8 cellular contexts compared by ENCODE assay signal in the genomic region with DNA sequence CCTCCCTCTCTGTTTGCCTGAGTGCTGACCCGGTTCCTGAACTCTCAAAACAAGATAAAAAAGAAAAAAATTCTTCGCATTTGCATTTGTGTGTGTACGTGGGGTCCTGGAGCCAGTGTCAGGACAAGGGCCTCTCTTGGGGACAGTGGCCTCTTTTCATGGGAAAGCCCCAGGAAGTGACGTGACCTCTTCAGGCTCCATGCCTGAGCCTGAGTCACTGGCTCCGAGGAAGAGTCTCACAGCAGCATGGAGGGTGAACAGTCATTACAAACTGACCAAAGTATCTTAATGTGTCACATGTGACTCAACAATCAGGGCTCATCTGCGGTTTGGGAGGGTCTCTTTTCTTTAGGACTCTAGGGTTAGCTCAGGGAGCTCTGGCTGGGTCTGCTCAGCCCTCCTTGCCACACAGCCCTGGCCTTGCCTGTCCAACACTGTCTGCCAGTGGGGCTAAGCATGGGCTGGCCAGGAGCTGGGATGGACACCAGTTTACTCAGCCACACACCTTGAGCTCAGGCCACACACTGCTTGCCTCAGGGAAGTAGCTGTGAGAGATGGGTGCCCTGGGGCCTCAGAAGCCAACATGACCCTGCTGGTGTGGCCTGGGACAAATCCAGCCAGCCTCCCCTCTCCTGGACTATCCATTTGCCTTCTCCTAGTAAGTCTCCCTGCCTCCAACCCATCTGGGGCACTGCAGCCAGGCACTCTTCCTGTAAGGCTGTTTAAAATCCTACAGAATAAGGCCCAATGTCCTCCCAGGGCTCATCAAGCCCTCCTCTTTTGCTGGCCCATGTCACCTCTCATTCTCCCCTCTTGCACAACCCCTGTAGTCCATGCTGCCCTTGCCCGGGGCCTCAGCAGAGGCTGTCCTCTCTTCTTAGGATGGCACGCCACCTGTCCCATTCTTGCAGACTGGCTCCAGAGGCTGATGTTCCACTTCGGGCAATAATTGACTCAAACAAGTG. TPM values are rescaled to one million over a fixed set of nuclear protein-coding genes. Genes with fewer than 3 reads are reported as not detected.
DNase-seq lines count a peak whose midpoint lies in the region; ATAC-seq, FAIRE-seq and TF ChIP-seq lines count a peak whose summit lies in the region.

No MANE protein-coding gene starts in this region.

- FAIRE-seq in HTR-8/SVneo (lab: Jason Lieb, UNC), result no peak
- no peak for FAIRE-seq in D721Med (lab: Jason Lieb, UNC)

- no peaks in the 10 kb centered on the region for H3K27me3 Mint-ChIP-seq in activated T-cell treated with anti-CD3 and anti-CD28 coated beads, Interleukin-2, amount 50 U/mL, for 4 hours (ENCODE audit: low read depth)
- H3K27me3 Mint-ChIP-seq in endodermal cell (ENCODE audit: insufficient read depth), result no peaks in the 10 kb centered on the region

- H3K36me3 Mint-ChIP-seq in activated T-cell treated with anti-CD3 and anti-CD28 coated beads, Interleukin-2, amount 50 U/mL, for 4 hours (ENCODE audit: insufficient read depth), result peaks cover 7% of the 10 kb centered on the region
- H3K36me3 Mint-ChIP-seq in endodermal cell (ENCODE audit: low read depth), result no peaks in the 10 kb centered on the region

- ATAC-seq in GM21526 (IDR thresholded peaks at IDR 0.05; ENCODE audit: low FRiP score, unreplicated experiment), result peak; percentile 74
- ATAC-seq in activated T-cell treated with anti-CD3 and anti-CD28 coated beads, Interleukin-2, amount 50 U/mL, for 4 hours, result peak; percentile 86 to 88

- no peaks in the 10 kb centered on the region for H3K27me3 ChIP-seq in endodermal cell (ENCODE audit: control insufficient read depth, insufficient read depth, low read length, poor library complexity, severe bottlenecking)

- no peaks in the 10 kb centered on the region for H3K36me3 ChIP-seq in endodermal cell (ENCODE audit: control insufficient read depth, insufficient read depth, low read length)

- H3K4me3 ChIP-seq in skin epidermis (no peak overlapping the region), endodermal cell (ENCODE audit: low read length) (no peak overlapping the region)

- no peaks in the 10 kb centered on the region for H3K9me3 Mint-ChIP-seq in activated T-cell treated with anti-CD3 and anti-CD28 coated beads, Interleukin-2, amount 50 U/mL, for 4 hours
- no peaks in the 10 kb centered on the region for H3K9me3 Mint-ChIP-seq in endodermal cell

- TF ChIP-seq CTCF in D721Med (IDR thresholded peaks at IDR 0.05; ENCODE audit: insufficient read depth, missing control alignments) (no peak), endodermal cell (conservative IDR thresholded peaks at IDR 0.05) (no peak)

- no peak overlapping the region for H3K27ac Mint-ChIP-seq in endodermal cell

- peak overlapping the region in 19 of 21 experiments; percentile 18 to 83 (median 66) for H3K27ac ChIP-seq in skin epidermis
- H3K27ac ChIP-seq in endodermal cell (ENCODE audit: low read depth, low read length), result no peak overlapping the region

- peak overlapping the region; percentile 74 for H3K4me3 Mint-ChIP-seq in activated T-cell treated with anti-CD3 and anti-CD28 coated beads, Interleukin-2, amount 50 U/mL, for 4 hours
- H3K4me3 Mint-ChIP-seq in endodermal cell, result no peak overlapping the region

- no peaks in the 10 kb centered on the region for H3K4me1 ChIP-seq in endodermal cell (ENCODE audit: control insufficient read depth, insufficient read depth, low read length)

- no peaks in the 10 kb centered on the region for H3K9me3 ChIP-seq in endodermal cell (ENCODE audit: control insufficient read depth, low read length)

- H3K4me1 Mint-ChIP-seq in activated T-cell treated with anti-CD3 and anti-CD28 coated beads, Interleukin-2, amount 50 U/mL, for 4 hours (ENCODE audit: low read depth), result peaks cover 60% of the 10 kb centered on the region
- peaks cover 20% of the 10 kb centered on the region for H3K4me1 Mint-ChIP-seq in endodermal cell

- WGBS in endodermal cell (ENCODE audit: insufficient coverage in 1 of 2, insufficient read length in 1 of 2), 2 experiments, result 81 to 91% methylated on average over 4 to 9 of the region's 9 CpGs

- H3K9ac ChIP-seq in endodermal cell (ENCODE audit: extremely low read depth, low read length, poor library complexity, severe bottlenecking), result no peak overlapping the region

- peak; percentile 91 for DNase-seq in Daoy (ENCODE audit: low read depth)
- peak; percentile 57 for DNase-seq in HTR-8/SVneo (ENCODE audit: insufficient read length, low spot score)
- no peak for DNase-seq in activated T-cell treated with anti-CD3 and anti-CD28 coated beads, Interleukin-2, amount 50 U/mL, for 4 hours
- peak; percentile 89 for DNase-seq in glomerular visceral epithelial cell (ENCODE audit: extremely low spot score)
- no peak for DNase-seq in D721Med (ENCODE audit: insufficient read length, low spot score)
- DNase-seq in endodermal cell, result no peak

RNA-seq across cellular contexts. Expression of gene TMEM273, which starts 10.5 kb away (rescaled TPM):
- not detected in 2 replicates for total RNA-seq in Daoy (2014; rRNA removed; shearing (Covaris generic))
- total RNA-seq in activated T-cell treated with anti-CD3 and anti-CD28 coated beads, Interleukin-2, amount 50 U/mL, for 4 hours, result 10 to 100 TPM; 35.3 to 96.4 (median 45.6) TPM
- not detected for total RNA-seq in endodermal cell
- not detected for polyA plus RNA-seq in endodermal cell (2013, experiment 1 of 2)
- not detected for polyA plus RNA-seq in endodermal cell (2013, experiment 2 of 2)

RNA-seq across cellular contexts. Expression of gene FAM170B, which starts 43.9 kb away (rescaled TPM):
- total RNA-seq in Daoy (2014; rRNA removed; shearing (Covaris generic)), result not detected in 2 replicates
- total RNA-seq in activated T-cell treated with anti-CD3 and anti-CD28 coated beads, Interleukin-2, amount 50 U/mL, for 4 hours, result not detected
- total RNA-seq in endodermal cell, result not detected
- polyA plus RNA-seq in endodermal cell (2013, experiment 1 of 2), result not detected
- polyA plus RNA-seq in endodermal cell (2013, experiment 2 of 2), result not detected

Comparison
In these comparisons a context has a peak if more than half of its experiments do, and no peak if none do; other contexts are left out.
1. DNase-seq: peak in Daoy (single experiment), HTR-8/SVneo (single experiment) and glomerular visceral epithelial cell (single experiment); none in activated T-cell treated with anti-CD3 and anti-CD28 coated beads, Interleukin-2, amount 50 U/mL, for 4 hours (single experiment), D721Med (single experiment) and endodermal cell (single experiment).
2. RNA of gene TMEM273, which starts 10.5 kb away (total RNA-seq): 35.3 to 96.4 TPM in activated T-cell treated with anti-CD3 and anti-CD28 coated beads, Interleukin-2, amount 50 U/mL, for 4 hours; not detected in Daoy and not detected in endodermal cell; every median in the first group is over 10 times any median in the second.